25 cellular contexts compared by ENCODE assay signal in genomic region chr19:5767949-5768348, GRCh38. TPM values are rescaled to one million over a fixed set of nuclear protein-coding genes. Genes with fewer than 3 reads are reported as not detected.
A peak's percentile ranks its signal among the peaks of the same experiment; 100 is the strongest.
DNase-seq lines count a peak whose midpoint lies in the region; ATAC-seq, FAIRE-seq and TF ChIP-seq lines count a peak whose summit lies in the region.
"Had no signal": no experiment of that assay in that cellular context is flagged by ENCODE, and none has a peak within 500 bp of the region (broad histone marks: within the 10 kb centered on the region; RNA-seq: fewer than 3 reads in every experiment).

No MANE protein-coding gene starts in this region.

- TF ChIP-seq POLR2A in HepG2 (IDR thresholded peaks at IDR 0.05; ENCODE audit: insufficient read depth in 1 of 2, low read depth in 2 of 2, low read length in 2 of 2): no peak
- TF ChIP-seq POLR2A in right lobe of liver (IDR thresholded peaks at IDR 0.05): no peak

- no peak for TF ChIP-seq RAD21 in HepG2 (CRISPR knock-in tag; IDR thresholded peaks at IDR 0.05)

- H3K9me3 Mint-ChIP-seq in endothelial cell (ENCODE audit: unreplicated experiment): no peaks in the 10 kb centered on the region
- H3K9me3 Mint-ChIP-seq: CD4-positive, alpha-beta T cell had no signal

- no peaks in the 10 kb centered on the region for H3K4me1 Mint-ChIP-seq in endothelial cell (ENCODE audit: unreplicated experiment)

- CTCF ChIA-PET in HepG2 (lab: Yijun Ruan, JAX; ENCODE audit: low intra/inter-chr PET ratio, low total read pairs): no interaction called here
- CTCF ChIA-PET in OCI-LY7 (lab: Charles Lee; ENCODE audit: unreplicated experiment): no interaction called here

- peaks cover 2% of the 10 kb centered on the region for H3K27me3 Mint-ChIP-seq in endothelial cell (ENCODE audit: unreplicated experiment)
- H3K27me3 Mint-ChIP-seq: CD4-positive, alpha-beta T cell; IgD-negative memory B cell had no signal

- no peaks in the 10 kb centered on the region for H3K36me3 ChIP-seq in HepG2 (replicated peaks in 1 of 2; ENCODE audit: control insufficient read depth in 1 of 2, insufficient read depth in 2 of 2, low read length in 2 of 2)
- no peaks in the 10 kb centered on the region for H3K36me3 ChIP-seq in right lobe of liver
- H3K36me3 ChIP-seq in OCI-LY7 (ENCODE audit: insufficient read depth, low read length): no peaks in the 10 kb centered on the region
- H3K36me3 ChIP-seq: HAP-1 had no signal

- H2AFZ ChIP-seq in HepG2 (ENCODE audit: low read length) (no peak overlapping the region), OCI-LY7 (ENCODE audit: low read length) (no peak overlapping the region)

- no peaks in the 10 kb centered on the region for H3K9me2 ChIP-seq in OCI-LY7 (ENCODE audit: insufficient read depth, low read length)

- H3K27ac Mint-ChIP-seq in endothelial cell (ENCODE audit: unreplicated experiment): no peak overlapping the region
- H3K27ac Mint-ChIP-seq: CD4-positive, alpha-beta T cell; IgD-negative memory B cell had no signal

- POLR2A ChIA-PET in HepG2 (lab: Yijun Ruan, JAX) (no interaction called here), OCI-LY7 (lab: Charles Lee) (interaction anchor here (1.2 kb wide), 1 partner anchor 202 kb away, joined by 3 read pairs; no protein-coding TSS in a partner anchor)

- peaks cover 0 to 3% of the 10 kb centered on the region in 2 experiments; a peak in 3 of 5 replicates for H3K27me3 ChIP-seq in HepG2 (ENCODE audit: control insufficient read depth in 1 of 2, insufficient read depth in 2 of 2, low read length in 2 of 2)
- H3K27me3 ChIP-seq in right lobe of liver: no peaks in the 10 kb centered on the region

- BruUV-seq in HepG2 (replicated peaks; lab: Mats Ljungman, UMichigan) (no TSS peak), OCI-LY7 (replicated peaks; lab: Mats Ljungman, UMichigan) (no TSS peak)

- no peak overlapping the region for H3K9ac ChIP-seq in HepG2 (ENCODE audit: insufficient read depth, low read depth, low read length)

- 14% methylated on average over 10 of the region's 10 CpGs for WGBS in HepG2 (ENCODE audit: low lambda C conversion rate)
- WGBS in right lobe of liver (ENCODE audit: insufficient coverage, low coverage, low lambda C conversion rate, missing lambda C conversion rate): 90% methylated on average over 9 of the region's 10 CpGs

- in situ Hi-C loops in HepG2 (cut with HindIII; ENCODE audit: extremely low pct_ligation_motif_present, low pct_unique_long_range_greater_than_20kb): no loop called here

- H4K20me1 ChIP-seq in HepG2 (ENCODE audit: insufficient read depth, low read length) (no peaks in the 10 kb centered on the region), OCI-LY7 (ENCODE audit: insufficient read depth, low read length) (no peaks in the 10 kb centered on the region)

- no peaks in the 10 kb centered on the region for H3K36me3 Mint-ChIP-seq in endothelial cell (ENCODE audit: low read depth, unreplicated experiment)
- H3K36me3 Mint-ChIP-seq: IgD-negative memory B cell had no signal

- no peaks in the 10 kb centered on the region for H3K9me3 ChIP-seq in HepG2 (ENCODE audit: low read length)
- H3K9me3 ChIP-seq in right lobe of liver: no peaks in the 10 kb centered on the region
- no peaks in the 10 kb centered on the region for H3K9me3 ChIP-seq in OCI-LY7 (ENCODE audit: low read length)
- H3K9me3 ChIP-seq: A549, Caco-2, HAP-1 had no signal

- TF ChIP-seq EP300 in HepG2 (IDR thresholded peaks at IDR 0.05; ENCODE audit: low read depth in 2 of 2, low read length in 2 of 2) (no peak), HepG2 (CRISPR knock-in tag; IDR thresholded peaks at IDR 0.05; ENCODE audit: borderline replicate concordance) (no peak)

- DNase-seq in HepG2 (ENCODE audit: low spot score) (peak; percentile 39), right lobe of liver (no peak), OCI-LY7 (ENCODE audit: low spot score) (no peak), endothelial cell (ENCODE audit: low spot score) (no peak), cardiac septum (ENCODE audit: low spot score) (no peak), CD1c-positive myeloid dendritic cell (ENCODE audit: extremely low spot score) (no peak), germinal center (ENCODE audit: low spot score) (no peak)
- DNase-seq in activated CD4-positive, alpha-beta T cell treated with anti-CD3 and anti-CD28 coated beads for 4 hours: no peak
- DNase-seq: C1 segment of cervical spinal cord; Caco-2; CD4-positive, alpha-beta T cell; DMS153; DMS79; GDM1; GOT3; KG1 had no signal

- peaks cover 5% of the 10 kb centered on the region; the same call in 1 of the 2 replicates for H3K4me1 ChIP-seq in HepG2 (ENCODE audit: insufficient read depth, low read length)
- H3K4me1 ChIP-seq in right lobe of liver: no peaks in the 10 kb centered on the region
- peaks cover 20% of the 10 kb centered on the region for H3K4me1 ChIP-seq in OCI-LY7 (ENCODE audit: insufficient read depth, low read length, poor library complexity, severe bottlenecking)
- H3K4me1 ChIP-seq: A549, Caco-2, HAP-1 had no signal

- H3K4me3 ChIP-seq in HepG2 (replicated peaks in 1 of 3; ENCODE audit: insufficient read depth in 1 of 3, low read depth in 2 of 3, low read length in 3 of 3): no peak overlapping the region; a peak in 1 of 6 replicates
- H3K4me3 ChIP-seq in right lobe of liver: no peak overlapping the region
- no peak overlapping the region for H3K4me3 ChIP-seq in OCI-LY7 (ENCODE audit: low read depth, low read length, poor library complexity, severe bottlenecking)
- H3K4me3 ChIP-seq: A549, HAP-1 had no signal

- 0 out of 2 replicates have a peak overlapping the region, but pooled peaks have one; percentile 18 for H3K4me2 ChIP-seq in HepG2 (ENCODE audit: low read depth, low read length)
- peak overlapping the region; percentile 4; the same call in 1 of the 2 replicates for H3K4me2 ChIP-seq in OCI-LY7 (ENCODE audit: low read length)
- H3K4me2 ChIP-seq: A549 had no signal

- no peak for FAIRE-seq in HepG2 (lab: Jason Lieb, UNC)
- FAIRE-seq: A549, GM12892, GM18507, HTR-8/SVneo had no signal

- intact Hi-C loops in HepG2 (cut with micrococcal nuclease; ENCODE audit: unreplicated experiment): no loop called here
- intact Hi-C loops in right lobe of liver (cut with DNase I): no loop called here
- intact Hi-C loops in OCI-LY7 (cut with micrococcal nuclease; ENCODE audit: unreplicated experiment): loop anchor here (1.0 kb wide), 1 partner anchor 48 kb away; the partner anchor contains the start of genes CATSPERD and LONP1
- intact Hi-C loops in cardiac septum (cut with DNase I): no loop called here

- ATAC-seq in HepG2 (no peak), right lobe of liver (no peak)
- ATAC-seq: A549 had no signal

- H3K79me2 ChIP-seq in HepG2 (ENCODE audit: insufficient read depth, low read length) (no peaks in the 10 kb centered on the region), OCI-LY7 (ENCODE audit: insufficient read depth, low read depth, low read length) (no peaks in the 10 kb centered on the region)

- H3K4me3 Mint-ChIP-seq in endothelial cell (ENCODE audit: unreplicated experiment): peak overlapping the region; percentile 65
- H3K4me3 Mint-ChIP-seq: CD4-positive, alpha-beta T cell; IgD-negative memory B cell had no signal

- TF ChIP-seq CTCF in HepG2 (CRISPR knock-in tag; IDR thresholded peaks at IDR 0.05): no peak
- TF ChIP-seq CTCF in right lobe of liver (IDR thresholded peaks at IDR 0.05): no peak
- TF ChIP-seq CTCF in OCI-LY7 (conservative IDR thresholded peaks at IDR 0.05; ENCODE audit: low read length): no peak
- TF ChIP-seq CTCF in endothelial cell (IDR thresholded peaks at IDR 0.05; ENCODE audit: unreplicated experiment): no peak

- H3K27ac ChIP-seq in HepG2 (ENCODE audit: extremely low read length, insufficient read depth, low read length) (no peak overlapping the region), right lobe of liver (no peak overlapping the region), OCI-LY7 (ENCODE audit: low read depth, low read length, poor library complexity, severe bottlenecking) (peak overlapping the region; percentile 72)
- H3K27ac ChIP-seq: 22Rv1, A549 had no signal

RNA-seq across cellular contexts. Expression of gene PRR22, which starts 16.6 kb away (rescaled TPM):
- 0.77 and 2.3 TPM in 2 replicates for total RNA-seq in HepG2 (2016; rRNA removed; fragmentation: Illumina TruSeq; extraction: Trizol)
- total RNA-seq in HepG2 (2016; cell fraction: cytosol; rRNA removed; fragmentation: Illumina TruSeq; extraction: Trizol; ENCODE audit: low read depth): 0.40 and 0.53 TPM in 2 replicates
- 0.83 and 2.2 TPM in 2 replicates for total RNA-seq in HepG2 (2016; cell fraction: insoluble cytoplasmic fraction; rRNA removed; fragmentation: Illumina TruSeq; extraction: Trizol)
- total RNA-seq in HepG2 (2016; cell fraction: membrane; rRNA removed; fragmentation: Illumina TruSeq; extraction: Trizol): 0.68 and 0.93 TPM in 2 replicates
- 2.2 and 2.6 TPM in 2 replicates for total RNA-seq in HepG2 (2016; cell fraction: nucleus; rRNA removed; fragmentation: Illumina TruSeq; extraction: Trizol)
- 0.84 and 1.0 TPM in 2 replicates for polyA plus RNA-seq in HepG2 (2011; rRNA removed)
- 0.10 and 0.36 TPM in 2 replicates for polyA plus RNA-seq in HepG2 (2011; cell fraction: cytosol; rRNA removed)
- polyA plus RNA-seq in HepG2 (2011; cell fraction: nucleus; rRNA removed): 9.3 and 11.4 TPM in 2 replicates
- polyA plus RNA-seq in HepG2 (2012): 0.86 and 1.1 TPM in 2 replicates
- 0.27 and 0.43 TPM in 2 replicates for polyA plus RNA-seq in HepG2 (2016; cell fraction: cytosol; fragmentation: Illumina TruSeq; extraction: Trizol; ENCODE audit: low read depth)
- 1.2 and 2.0 TPM in 2 replicates for polyA plus RNA-seq in HepG2 (2016; cell fraction: insoluble cytoplasmic fraction; fragmentation: Illumina TruSeq; extraction: Trizol; ENCODE audit: low read depth)
- 0.66 and 0.97 TPM in 2 replicates for polyA plus RNA-seq in HepG2 (2016; cell fraction: membrane; fragmentation: Illumina TruSeq; extraction: Trizol; ENCODE audit: low read depth)
- polyA plus RNA-seq in HepG2 (2016; cell fraction: nucleus; fragmentation: Illumina TruSeq; extraction: Trizol; ENCODE audit: insufficient read depth, low read depth): 10.5 and 11.2 TPM in 2 replicates
- polyA minus RNA-seq in HepG2 (2011; rRNA and poly(A)+ RNA removed; ENCODE audit: low replicate concordance): 0.35 and 0.70 TPM in 2 replicates
- polyA minus RNA-seq in HepG2 (2011; cell fraction: cytosol; rRNA and poly(A)+ RNA removed): 0.59 and 0.62 TPM in 2 replicates
- polyA minus RNA-seq in HepG2 (2011; cell fraction: nucleus; rRNA and poly(A)+ RNA removed): 0.62 and 1.7 TPM in 2 replicates
- total RNA-seq in right lobe of liver: 1 to 10 TPM; 1.7 to 3.3 (median 2.1) TPM
- total RNA-seq in OCI-LY7 (2014; rRNA removed; shearing (Covaris generic)): 4.9 and 6.1 TPM in 2 replicates
- total RNA-seq in OCI-LY7 (2022): 10.5 and 10.6 TPM in 2 replicates
- total RNA-seq in endothelial cell (ENCODE audit: unreplicated experiment): 2.2 TPM
- total RNA-seq in cardiac septum: 1.3 TPM
- polyA plus RNA-seq: IgD-negative memory B cell had no signal

RNA-seq across cellular contexts. Expression of gene DUS3L, which starts 23.0 kb away (rescaled TPM):
- 20.6 and 25.1 TPM in 2 replicates for total RNA-seq in HepG2 (2016; rRNA removed; fragmentation: Illumina TruSeq; extraction: Trizol)
- total RNA-seq in HepG2 (2016; cell fraction: cytosol; rRNA removed; fragmentation: Illumina TruSeq; extraction: Trizol; ENCODE audit: low read depth): 7.1 and 7.6 TPM in 2 replicates
- 19.2 and 25.0 TPM in 2 replicates for total RNA-seq in HepG2 (2016; cell fraction: insoluble cytoplasmic fraction; rRNA removed; fragmentation: Illumina TruSeq; extraction: Trizol)
- 8.0 and 8.5 TPM in 2 replicates for total RNA-seq in HepG2 (2016; cell fraction: membrane; rRNA removed; fragmentation: Illumina TruSeq; extraction: Trizol)
- 16.2 and 25.2 TPM in 2 replicates for total RNA-seq in HepG2 (2016; cell fraction: nucleus; rRNA removed; fragmentation: Illumina TruSeq; extraction: Trizol)
- 13.3 and 15.6 TPM in 2 replicates for polyA plus RNA-seq in HepG2 (2011; rRNA removed)
- 10.8 and 19.0 TPM in 2 replicates for polyA plus RNA-seq in HepG2 (2011; cell fraction: cytosol; rRNA removed)
- polyA plus RNA-seq in HepG2 (2011; cell fraction: nucleus; rRNA removed): 82.5 and 110 TPM in 2 replicates
- polyA plus RNA-seq in HepG2 (2012): 8.5 and 16.9 TPM in 2 replicates
- 2.4 and 3.1 TPM in 2 replicates for polyA plus RNA-seq in HepG2 (2016; cell fraction: cytosol; fragmentation: Illumina TruSeq; extraction: Trizol; ENCODE audit: low read depth)
- 18.3 and 18.8 TPM in 2 replicates for polyA plus RNA-seq in HepG2 (2016; cell fraction: insoluble cytoplasmic fraction; fragmentation: Illumina TruSeq; extraction: Trizol; ENCODE audit: low read depth)
- polyA plus RNA-seq in HepG2 (2016; cell fraction: membrane; fragmentation: Illumina TruSeq; extraction: Trizol; ENCODE audit: low read depth): 6.3 TPM in 2 replicates
- 41.4 and 60.6 TPM in 2 replicates for polyA plus RNA-seq in HepG2 (2016; cell fraction: nucleus; fragmentation: Illumina TruSeq; extraction: Trizol; ENCODE audit: insufficient read depth, low read depth)
- polyA minus RNA-seq in HepG2 (2011; rRNA and poly(A)+ RNA removed; ENCODE audit: low replicate concordance): 25.0 and 31.3 TPM in 2 replicates
- 13.3 and 13.6 TPM in 2 replicates for polyA minus RNA-seq in HepG2 (2011; cell fraction: cytosol; rRNA and poly(A)+ RNA removed)
- polyA minus RNA-seq in HepG2 (2011; cell fraction: nucleus; rRNA and poly(A)+ RNA removed): 16.8 and 28.8 TPM in 2 replicates
- total RNA-seq in right lobe of liver: 10 to 100 TPM; 14.7 to 28.6 (median 20.5) TPM
- total RNA-seq in OCI-LY7 (2014; rRNA removed; shearing (Covaris generic)): 55.8 and 63.7 TPM in 2 replicates
- 59.6 and 76.9 TPM in 2 replicates for total RNA-seq in OCI-LY7 (2022)
- total RNA-seq in endothelial cell (ENCODE audit: unreplicated experiment): 16.2 TPM
- 21.6 TPM for total RNA-seq in cardiac septum

RNA-seq across cellular contexts. Expression of gene NRTN, which starts 36.9 kb away (rescaled TPM):
- total RNA-seq in HepG2 (2016; rRNA removed; fragmentation: Illumina TruSeq; extraction: Trizol) (3.2 and 4.1 TPM in 2 replicates), right lobe of liver (10 to 100 TPM in 3 of 6 experiments, 1 to 10 TPM in 3; 4.7 to 11.6 (median 9.8) TPM), OCI-LY7 (2022) (0.49 and 1.0 TPM in 2 replicates), endothelial cell (ENCODE audit: unreplicated experiment) (0.56 TPM), cardiac septum (23.6 TPM)
- total RNA-seq in HepG2 (2016; cell fraction: cytosol; rRNA removed; fragmentation: Illumina TruSeq; extraction: Trizol; ENCODE audit: low read depth): 6.3 and 6.9 TPM in 2 replicates
- total RNA-seq in HepG2 (2016; cell fraction: insoluble cytoplasmic fraction; rRNA removed; fragmentation: Illumina TruSeq; extraction: Trizol): 3.3 and 3.6 TPM in 2 replicates
- total RNA-seq in HepG2 (2016; cell fraction: membrane; rRNA removed; fragmentation: Illumina TruSeq; extraction: Trizol): 11.2 and 12.2 TPM in 2 replicates
- total RNA-seq in HepG2 (2016; cell fraction: nucleus; rRNA removed; fragmentation: Illumina TruSeq; extraction: Trizol): 1.9 TPM in 2 replicates
- polyA plus RNA-seq in HepG2 (2011; rRNA removed): 5.3 and 7.3 TPM in 2 replicates
- 3.3 and 7.0 TPM in 2 replicates for polyA plus RNA-seq in HepG2 (2011; cell fraction: cytosol; rRNA removed)
- polyA plus RNA-seq in HepG2 (2011; cell fraction: nucleus; rRNA removed): 5.3 and 5.4 TPM in 2 replicates
- polyA plus RNA-seq in HepG2 (2012): 3.3 and 6.4 TPM in 2 replicates
- 9.7 and 9.9 TPM in 2 replicates for polyA plus RNA-seq in HepG2 (2016; cell fraction: cytosol; fragmentation: Illumina TruSeq; extraction: Trizol; ENCODE audit: low read depth)
- 4.5 and 4.6 TPM in 2 replicates for polyA plus RNA-seq in HepG2 (2016; cell fraction: insoluble cytoplasmic fraction; fragmentation: Illumina TruSeq; extraction: Trizol; ENCODE audit: low read depth)
- 13.7 and 14.4 TPM in 2 replicates for polyA plus RNA-seq in HepG2 (2016; cell fraction: membrane; fragmentation: Illumina TruSeq; extraction: Trizol; ENCODE audit: low read depth)
- polyA plus RNA-seq in HepG2 (2016; cell fraction: nucleus; fragmentation: Illumina TruSeq; extraction: Trizol; ENCODE audit: insufficient read depth, low read depth): 2.8 and 4.0 TPM in 2 replicates
- 0.14 and 10.3 TPM in 2 replicates for polyA minus RNA-seq in HepG2 (2011; rRNA and poly(A)+ RNA removed; ENCODE audit: low replicate concordance)
- polyA minus RNA-seq in HepG2 (2011; cell fraction: cytosol; rRNA and poly(A)+ RNA removed): 5.2 and 5.8 TPM in 2 replicates
- polyA minus RNA-seq in HepG2 (2011; cell fraction: nucleus; rRNA and poly(A)+ RNA removed): 1.2 and 1.8 TPM in 2 replicates
- total RNA-seq in OCI-LY7 (2014; rRNA removed; shearing (Covaris generic)): 3.2 and 3.9 TPM in 2 replicates
- polyA plus RNA-seq: IgD-negative memory B cell had no signal

RNA-seq across cellular contexts. Expression of gene CATSPERD, which starts 47.5 kb away (rescaled TPM):
- total RNA-seq in HepG2 (2016; rRNA removed; fragmentation: Illumina TruSeq; extraction: Trizol): not detected in 2 replicates
- not detected in 2 replicates for total RNA-seq in HepG2 (2016; cell fraction: cytosol; rRNA removed; fragmentation: Illumina TruSeq; extraction: Trizol; ENCODE audit: low read depth)
- total RNA-seq in HepG2 (2016; cell fraction: insoluble cytoplasmic fraction; rRNA removed; fragmentation: Illumina TruSeq; extraction: Trizol): not detected in 2 replicates
- 0.09 TPM in 1 of 2 replicates, not detected in the other for total RNA-seq in HepG2 (2016; cell fraction: membrane; rRNA removed; fragmentation: Illumina TruSeq; extraction: Trizol)
- not detected in 2 replicates for total RNA-seq in HepG2 (2016; cell fraction: nucleus; rRNA removed; fragmentation: Illumina TruSeq; extraction: Trizol)
- 0.04 TPM in 1 of 2 replicates, not detected in the other for polyA plus RNA-seq in HepG2 (2011; rRNA removed)
- polyA plus RNA-seq in HepG2 (2011; cell fraction: cytosol; rRNA removed): 0.04 TPM in 1 of 2 replicates, not detected in the other
- 0.09 TPM in 1 of 2 replicates, not detected in the other for polyA plus RNA-seq in HepG2 (2011; cell fraction: nucleus; rRNA removed)
- not detected in 2 replicates for polyA plus RNA-seq in HepG2 (2012)
- polyA plus RNA-seq in HepG2 (2016; cell fraction: cytosol; fragmentation: Illumina TruSeq; extraction: Trizol; ENCODE audit: low read depth): not detected in 2 replicates
- not detected in 2 replicates for polyA plus RNA-seq in HepG2 (2016; cell fraction: insoluble cytoplasmic fraction; fragmentation: Illumina TruSeq; extraction: Trizol; ENCODE audit: low read depth)
- polyA plus RNA-seq in HepG2 (2016; cell fraction: membrane; fragmentation: Illumina TruSeq; extraction: Trizol; ENCODE audit: low read depth): not detected in 2 replicates
- polyA plus RNA-seq in HepG2 (2016; cell fraction: nucleus; fragmentation: Illumina TruSeq; extraction: Trizol; ENCODE audit: insufficient read depth, low read depth): not detected in 2 replicates
- polyA minus RNA-seq in HepG2 (2011; rRNA and poly(A)+ RNA removed; ENCODE audit: low replicate concordance): 0.09 TPM in 1 of 2 replicates, not detected in the other
- polyA minus RNA-seq in HepG2 (2011; cell fraction: cytosol; rRNA and poly(A)+ RNA removed): not detected in 2 replicates
- not detected in 2 replicates for polyA minus RNA-seq in HepG2 (2011; cell fraction: nucleus; rRNA and poly(A)+ RNA removed)
- total RNA-seq in right lobe of liver: not detected
- not detected in 2 replicates for total RNA-seq in OCI-LY7 (2014; rRNA removed; shearing (Covaris generic))
- 0.26 TPM in 1 of 2 replicates, not detected in the other for total RNA-seq in OCI-LY7 (2022)
- total RNA-seq in endothelial cell (ENCODE audit: unreplicated experiment): not detected
- total RNA-seq in cardiac septum: not detected
- total RNA-seq: Caco-2; CD4-positive, alpha-beta T cell; Daoy had no signal
- polyA plus RNA-seq: AG04450, IgD-negative memory B cell had no signal

RNA-seq across cellular contexts. Expression of gene LONP1, which starts 48.0 kb away (rescaled TPM):
- total RNA-seq in HepG2 (2016; rRNA removed; fragmentation: Illumina TruSeq; extraction: Trizol): 50.4 and 76.8 TPM in 2 replicates
- total RNA-seq in HepG2 (2016; cell fraction: cytosol; rRNA removed; fragmentation: Illumina TruSeq; extraction: Trizol; ENCODE audit: low read depth): 12.1 and 15.6 TPM in 2 replicates
- 41.9 and 83.8 TPM in 2 replicates for total RNA-seq in HepG2 (2016; cell fraction: insoluble cytoplasmic fraction; rRNA removed; fragmentation: Illumina TruSeq; extraction: Trizol)
- 26.9 and 27.9 TPM in 2 replicates for total RNA-seq in HepG2 (2016; cell fraction: membrane; rRNA removed; fragmentation: Illumina TruSeq; extraction: Trizol)
- 53.2 and 60.3 TPM in 2 replicates for total RNA-seq in HepG2 (2016; cell fraction: nucleus; rRNA removed; fragmentation: Illumina TruSeq; extraction: Trizol)
- polyA plus RNA-seq in HepG2 (2011; rRNA removed): 59.5 and 69.0 TPM in 2 replicates
- 54.0 and 91.2 TPM in 2 replicates for polyA plus RNA-seq in HepG2 (2011; cell fraction: cytosol; rRNA removed)
- polyA plus RNA-seq in HepG2 (2011; cell fraction: nucleus; rRNA removed): 270 and 346 TPM in 2 replicates
- polyA plus RNA-seq in HepG2 (2012): 49.0 and 62.8 TPM in 2 replicates
- polyA plus RNA-seq in HepG2 (2016; cell fraction: cytosol; fragmentation: Illumina TruSeq; extraction: Trizol; ENCODE audit: low read depth): 7.4 and 9.2 TPM in 2 replicates
- polyA plus RNA-seq in HepG2 (2016; cell fraction: insoluble cytoplasmic fraction; fragmentation: Illumina TruSeq; extraction: Trizol; ENCODE audit: low read depth): 49.9 and 60.1 TPM in 2 replicates
- polyA plus RNA-seq in HepG2 (2016; cell fraction: membrane; fragmentation: Illumina TruSeq; extraction: Trizol; ENCODE audit: low read depth): 15.7 and 17.9 TPM in 2 replicates
- 120 and 130 TPM in 2 replicates for polyA plus RNA-seq in HepG2 (2016; cell fraction: nucleus; fragmentation: Illumina TruSeq; extraction: Trizol; ENCODE audit: insufficient read depth, low read depth)
- 65.4 and 106 TPM in 2 replicates for polyA minus RNA-seq in HepG2 (2011; rRNA and poly(A)+ RNA removed; ENCODE audit: low replicate concordance)
- polyA minus RNA-seq in HepG2 (2011; cell fraction: cytosol; rRNA and poly(A)+ RNA removed): 42.1 and 48.3 TPM in 2 replicates
- 44.8 and 51.0 TPM in 2 replicates for polyA minus RNA-seq in HepG2 (2011; cell fraction: nucleus; rRNA and poly(A)+ RNA removed)
- total RNA-seq in right lobe of liver: 100 to 1,000 TPM in 2 of 6 experiments, 10 to 100 TPM in 4; 54.5 to 123 (median 66.8) TPM
- 170 and 191 TPM in 2 replicates for total RNA-seq in OCI-LY7 (2014; rRNA removed; shearing (Covaris generic))
- total RNA-seq in OCI-LY7 (2022): 248 and 280 TPM in 2 replicates
- 64.4 TPM for total RNA-seq in endothelial cell (ENCODE audit: unreplicated experiment)
- total RNA-seq in cardiac septum: 70.8 TPM
